14 cellular contexts compared by ENCODE assay signal in genomic region chr21:36780861-36781260, GRCh38.
DNase-seq lines count a peak whose midpoint lies in the region; ATAC-seq and TF ChIP-seq lines count a peak whose summit lies in the region.
"Had no signal": no experiment of that assay in that cellular context is flagged by ENCODE, and none has a peak within 500 bp of the region (broad histone marks: within the 10 kb centered on the region; RNA-seq: fewer than 3 reads in every experiment).

No MANE protein-coding gene starts in this region.

- intact Hi-C loops in PC-3 (cut with micrococcal nuclease) = no loop called here

- no peaks in the 10 kb centered on the region for H3F3A ChIP-seq in PC-3 (ENCODE audit: low read length, unreplicated experiment)

- peak; percentile 43 for DNase-seq in COLO668 (lab: John Stamatoyannopoulos, UW; ENCODE audit: unreplicated experiment)
- DNase-seq in DND-41 = no peak
- DNase-seq in PC-3 = peak; percentile 66
- DNase-seq in foreskin keratinocyte = peak; percentile 7 to 23
- DNase-seq in activated CD4-positive, alpha-beta T cell treated with anti-CD3 and anti-CD28 coated beads, Interleukin-2, amount 50 U/mL, for 1 hour = no peak
- DNase-seq in MV-4-11 (lab: John Stamatoyannopoulos, UW) = no peak
- DNase-seq: CD8-positive, alpha-beta T cell; COR-L47; GDM1; GOT3; H7 had no signal

- H3K27ac ChIP-seq in DND-41 (ENCODE audit: low read length) (no peak overlapping the region), PC-3 (ENCODE audit: low read length) (peak overlapping the region; percentile 39), foreskin keratinocyte (no peak overlapping the region)
- H3K27ac ChIP-seq: BLaER1 treated with 17β-estradiol and CSF1 and Interleukin-3, amounts not matched to agents 10 nM and 100 nM had no signal

- CTCF ChIA-PET in PC-3 (lab: Charles Lee) = interaction anchor here (0.5 to 0.7 kb wide), 2 partner anchors 112 to 310 kb away, joined by 4 to 5 read pairs; no protein-coding TSS in a partner anchor

- H3K4me1 ChIP-seq in DND-41 (ENCODE audit: insufficient read depth, low read length) (no peaks in the 10 kb centered on the region), PC-3 (ENCODE audit: insufficient read depth, low read length) (peaks cover 34% of the 10 kb centered on the region), foreskin keratinocyte (peaks cover 21% of the 10 kb centered on the region)
- H3K4me1 ChIP-seq: BLaER1 treated with 17β-estradiol and CSF1 and Interleukin-3, amounts not matched to agents 10 nM and 100 nM had no signal

- H3K27me3 ChIP-seq in DND-41 (ENCODE audit: insufficient read depth, low read length, poor library complexity) = no peaks in the 10 kb centered on the region
- no peaks in the 10 kb centered on the region for H3K27me3 ChIP-seq in PC-3 (ENCODE audit: low read length)
- H3K27me3 ChIP-seq in foreskin keratinocyte = no peaks in the 10 kb centered on the region
- H3K27me3 ChIP-seq: BLaER1 treated with 17β-estradiol and CSF1 and Interleukin-3, amounts not matched to agents 10 nM and 100 nM had no signal

- POLR2A ChIA-PET in PC-3 (lab: Charles Lee; ENCODE audit: unreplicated experiment) = interaction anchor here (0.6 kb wide), 1 partner anchor 93 kb away, joined by 3 read pairs; no protein-coding TSS in a partner anchor

- no peak for TF ChIP-seq CTCF in DND-41 (IDR thresholded peaks at IDR 0.05; ENCODE audit: borderline replicate concordance, extremely low read depth, low read length, poor library complexity, severe bottlenecking)
- TF ChIP-seq CTCF in PC-3 (conservative IDR thresholded peaks at IDR 0.05; ENCODE audit: low read depth, low read length) = no peak
- no peak for TF ChIP-seq CTCF in foreskin keratinocyte (conservative IDR thresholded peaks at IDR 0.05)

- ATAC-seq in DND-41 (ENCODE audit: insufficient read depth, low read depth) (peak; percentile 33; the same call in 1 of the 3 replicates), PC-3 (peak; percentile 47), foreskin keratinocyte (no peak), GM19455 (IDR thresholded peaks at IDR 0.05; ENCODE audit: unreplicated experiment) (no peak)
- ATAC-seq: CD8-positive, alpha-beta T cell; HepG2 had no signal

- H3K4me2 ChIP-seq in DND-41 (ENCODE audit: insufficient read depth, low read length) (no peak overlapping the region), PC-3 (ENCODE audit: low read length) (no peak overlapping the region)
- H3K4me2 ChIP-seq: BLaER1 treated with 17β-estradiol and CSF1 and Interleukin-3, amounts not matched to agents 10 nM and 100 nM had no signal

- H4K20me1 ChIP-seq in DND-41 (ENCODE audit: insufficient read depth, low read length) (no peaks in the 10 kb centered on the region), PC-3 (ENCODE audit: low read length) (no peaks in the 10 kb centered on the region)
- H4K20me1 ChIP-seq: BLaER1 treated with 17β-estradiol and CSF1 and Interleukin-3, amounts not matched to agents 10 nM and 100 nM had no signal

- no peaks in the 10 kb centered on the region for H3K9me2 ChIP-seq in PC-3 (replicated peaks; ENCODE audit: low read length)

- H2AFZ ChIP-seq in DND-41 (ENCODE audit: low read depth, low read length) (no peak overlapping the region), PC-3 (ENCODE audit: low read length) (no peak overlapping the region)

- H3K9ac ChIP-seq in DND-41 (ENCODE audit: low read depth, low read length) (no peak overlapping the region), PC-3 (ENCODE audit: low read length) (no peak overlapping the region)
- H3K9ac ChIP-seq: BLaER1 treated with 17β-estradiol and CSF1 and Interleukin-3, amounts not matched to agents 10 nM and 100 nM had no signal

- H3K36me3 ChIP-seq in DND-41 (ENCODE audit: insufficient read depth, low read length) = no peaks in the 10 kb centered on the region
- no peaks in the 10 kb centered on the region for H3K36me3 ChIP-seq in PC-3 (ENCODE audit: low read depth, low read length)
- H3K36me3 ChIP-seq: BLaER1 treated with 17β-estradiol and CSF1 and Interleukin-3, amounts not matched to agents 10 nM and 100 nM had no signal

- no peaks in the 10 kb centered on the region for H3K79me2 ChIP-seq in DND-41 (ENCODE audit: insufficient read depth, low read length)
- H3K79me2 ChIP-seq in PC-3 (ENCODE audit: low read length) = no peaks in the 10 kb centered on the region

- H3K4me3 ChIP-seq in DND-41 (ENCODE audit: low read depth in 1 of 2, low read length in 2 of 2) (no peak overlapping the region), PC-3 (ENCODE audit: low read length) (no peak overlapping the region)
- H3K4me3 ChIP-seq: BLaER1 treated with 17β-estradiol and CSF1 and Interleukin-3, amounts not matched to agents 10 nM and 100 nM had no signal

- BruUV-seq in PC-3 (replicated peaks; lab: Mats Ljungman, UMichigan) = no TSS peak

- no peaks in the 10 kb centered on the region for H3K9me3 ChIP-seq in DND-41 (ENCODE audit: insufficient read depth, low read length, severe bottlenecking)
- H3K9me3 ChIP-seq in PC-3 (ENCODE audit: low read length) = no peaks in the 10 kb centered on the region

Comparison
In these comparisons a context has a peak if more than half of its experiments do, and no peak if none do; other contexts are left out.
1. DNase-seq: peak in COLO668 (single experiment), PC-3 (single experiment) and foreskin keratinocyte (2 of 2); none in DND-41 (single experiment), activated CD4-positive, alpha-beta T cell treated with anti-CD3 and anti-CD28 coated beads, Interleukin-2, amount 50 U/mL, for 1 hour (single experiment) and MV-4-11 (single experiment).
2. ATAC-seq: peak in DND-41 (single experiment) and PC-3 (single experiment); none in foreskin keratinocyte (single experiment) and GM19455 (single experiment).